In genomic region chr7:85316489-85316888, GRCh38 we compare ENCODE assay signal across 11 cellular contexts.
"Had no signal": no experiment of that assay in that cellular context is flagged by ENCODE, and none has a peak within 500 bp of the region (broad histone marks: within the 10 kb centered on the region; RNA-seq: fewer than 3 reads in every experiment).

No MANE protein-coding gene starts in this region.

- H3K27ac ChIP-seq: GM23248 had no signal

- DNase-seq: GM23248, GOT3, H7, H9, HCEC 1CT, HFFc6 had no signal

- H3K4me1 Mint-ChIP-seq: H9 had no signal

- H2AFZ ChIP-seq: GM23248 had no signal

- H3K4me2 ChIP-seq: GM23338 had no signal

- ATAC-seq: GM23338, HCT116 had no signal

- H3K36me3 ChIP-seq: HAP-1 had no signal

- H3K9me3 Mint-ChIP-seq: GM23338, H9, HFFc6 had no signal

- H3K4me3 Mint-ChIP-seq: GM23338, H9, HFFc6 had no signal

- H3K9me3 ChIP-seq: HAP-1 had no signal

- H3K9ac ChIP-seq: GM23248 had no signal

- H3K4me1 ChIP-seq: HAP-1 had no signal

- H3K27ac Mint-ChIP-seq: HFFc6 had no signal

- FAIRE-seq: H1, H54 had no signal

- H3K4me3 ChIP-seq: GM23248, GM23338, HAP-1 had no signal
